In the genomic region with DNA sequence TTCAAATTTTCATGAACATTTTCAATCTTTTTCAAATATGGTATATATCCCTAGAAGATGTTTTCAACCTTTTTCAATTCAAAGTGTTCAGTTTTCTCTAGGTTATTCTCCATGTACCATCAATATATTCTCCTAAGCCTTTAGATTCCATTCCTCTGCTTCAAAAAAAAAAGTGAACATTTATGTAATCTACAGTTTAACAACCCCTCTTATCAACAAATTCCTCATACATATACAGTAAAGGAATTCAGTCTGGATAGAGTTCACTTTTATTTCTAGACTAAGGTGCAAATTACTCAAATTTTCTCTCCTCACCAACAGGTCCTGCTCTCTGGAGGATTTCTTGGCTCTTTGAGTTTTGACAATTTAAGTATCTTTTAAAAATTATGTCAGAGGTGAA, we compare ENCODE assay signal across 22 cellular contexts.
DNase-seq lines count a peak whose midpoint lies in the region; ATAC-seq, FAIRE-seq and TF ChIP-seq lines count a peak whose summit lies in the region.
"Had no signal": no experiment of that assay in that cellular context is flagged by ENCODE, and none has a peak within 500 bp of the region (broad histone marks: within the 10 kb centered on the region; RNA-seq: fewer than 3 reads in every experiment).

No MANE protein-coding gene starts in this region.

- no peak overlapping the region for H2BK120ac ChIP-seq in IMR-90 (ENCODE audit: low read depth, low read length)

- H3K27me3 Mint-ChIP-seq in CD14-positive monocyte (ENCODE audit: low read depth in 3 of 3), result peaks cover 0 to 3% (median 0%) of the 10 kb centered on the region in 3 donors

- H3K23ac ChIP-seq in IMR-90 (ENCODE audit: low read depth, low read length), result no peak overlapping the region

- H3K27ac ChIP-seq in IMR-90 (ENCODE audit: insufficient read depth, low read length) (no peak overlapping the region), smooth muscle cell (ENCODE audit: low read depth) (peak overlapping the region; percentile 13), thyroid gland (no peak overlapping the region), vagina (no peak overlapping the region)
- H3K27ac ChIP-seq: BLaER1 treated with 17β-estradiol and CSF1 and Interleukin-3, amounts not matched to agents 10 nM and 100 nM had no signal

- peak overlapping the region in 2 of 7 donors; percentile 2 to 16 for H3K27ac Mint-ChIP-seq in CD14-positive monocyte
- H3K27ac Mint-ChIP-seq: CD8-positive, alpha-beta T cell; GM23338 had no signal

- H4K8ac ChIP-seq in IMR-90 (ENCODE audit: low read depth in 2 of 2, low read length in 2 of 2), result no peak overlapping the region; a peak in 1 of 4 replicates

- in situ Hi-C loops in IMR-90 (cut with MboI; ENCODE audit: low sequenced_read_pairs), result no loop called here

- H3K79me1 ChIP-seq in IMR-90 (ENCODE audit: low read depth in 1 of 2, low read length in 2 of 2), result peaks cover 0 to 4% of the 10 kb centered on the region in 2 experiments; a peak in 1 of 4 replicates

- H2BK20ac ChIP-seq in IMR-90 (ENCODE audit: low read depth, low read length), result no peak overlapping the region

- H3K36me3 ChIP-seq in IMR-90 (ENCODE audit: control insufficient read depth, insufficient read depth, low read length) (no peaks in the 10 kb centered on the region), smooth muscle cell (ENCODE audit: low read depth) (no peaks in the 10 kb centered on the region), thyroid gland (no peaks in the 10 kb centered on the region), vagina (no peaks in the 10 kb centered on the region)
- H3K36me3 ChIP-seq: BE2C had no signal

- no peak for TF ChIP-seq CTCF in IMR-90 (conservative IDR thresholded peaks at IDR 0.05; ENCODE audit: low read depth, low read length)
- TF ChIP-seq CTCF in smooth muscle cell (IDR thresholded peaks at IDR 0.05; ENCODE audit: borderline replicate concordance, insufficient read depth, poor library complexity, severe bottlenecking), result no peak
- TF ChIP-seq CTCF in CD14-positive monocyte (IDR thresholded peaks at IDR 0.05), result no peak
- TF ChIP-seq CTCF in thyroid gland (IDR thresholded peaks at IDR 0.05), result no peak
- no peak for TF ChIP-seq CTCF in vagina (IDR thresholded peaks at IDR 0.05)

- peak; percentile 51 for FAIRE-seq in endometrium (lab: Jason Lieb, UNC)
- FAIRE-seq: A549, GM12891, GM18507 had no signal

- H3K79me2 ChIP-seq in smooth muscle cell (ENCODE audit: low read depth), result no peaks in the 10 kb centered on the region

- H3K9me3 ChIP-seq in IMR-90 (ENCODE audit: control insufficient read depth, insufficient read depth, low read length), result no peaks in the 10 kb centered on the region
- no peaks in the 10 kb centered on the region for H3K9me3 ChIP-seq in smooth muscle cell (replicated peaks; ENCODE audit: low read depth)
- no peaks in the 10 kb centered on the region for H3K9me3 ChIP-seq in thyroid gland
- H3K9me3 ChIP-seq in vagina, result no peaks in the 10 kb centered on the region
- H3K9me3 ChIP-seq: BE2C; BLaER1 treated with 17β-estradiol and CSF1 and Interleukin-3, amounts not matched to agents 10 nM and 100 nM had no signal

- no peak overlapping the region for H2AFZ ChIP-seq in IMR-90 (replicated peaks; ENCODE audit: low read length, poor library complexity)
- H2AFZ ChIP-seq in smooth muscle cell (ENCODE audit: low read depth), result no peak overlapping the region
- H2AFZ ChIP-seq: GM23338 had no signal

- H4K91ac ChIP-seq in IMR-90 (ENCODE audit: insufficient read depth, low read depth, low read length), result no peak overlapping the region

- H3K36me3 Mint-ChIP-seq in CD14-positive monocyte, result peaks cover 7 to 10% of the 10 kb centered on the region in 2 donors

- H3K27me3 ChIP-seq in IMR-90 (ENCODE audit: control insufficient read depth, insufficient read depth, low read length) (no peaks in the 10 kb centered on the region), smooth muscle cell (ENCODE audit: low read depth) (no peaks in the 10 kb centered on the region), thyroid gland (no peaks in the 10 kb centered on the region), vagina (no peaks in the 10 kb centered on the region)
- H3K27me3 ChIP-seq: BE2C; BLaER1 treated with 17β-estradiol and CSF1 and Interleukin-3, amounts not matched to agents 10 nM and 100 nM had no signal

- no peak overlapping the region for H3K56ac ChIP-seq in IMR-90 (ENCODE audit: extremely low read depth, insufficient read depth, low read length)

- H3K18ac ChIP-seq in IMR-90 (ENCODE audit: low read depth, low read length), result no peak overlapping the region

- no peak overlapping the region for H3K4me3 Mint-ChIP-seq in CD14-positive monocyte
- H3K4me3 Mint-ChIP-seq: CD8-positive, alpha-beta T cell; GM23338; H9 had no signal

- peaks cover 5% of the 10 kb centered on the region for H3K4me1 Mint-ChIP-seq in CD14-positive monocyte
- H3K4me1 Mint-ChIP-seq: GM23338 had no signal

- no peak overlapping the region for H2AK5ac ChIP-seq in IMR-90 (ENCODE audit: low read depth, low read length)

- peaks cover 5% of the 10 kb centered on the region; the same call in 1 of the 2 replicates for H3K4me1 ChIP-seq in IMR-90 (ENCODE audit: control insufficient read depth, insufficient read depth, low read length)
- no peaks in the 10 kb centered on the region for H3K4me1 ChIP-seq in smooth muscle cell (ENCODE audit: low read depth)
- H3K4me1 ChIP-seq in thyroid gland, result peaks cover 0 to 3% of the 10 kb centered on the region in 2 donors
- no peaks in the 10 kb centered on the region for H3K4me1 ChIP-seq in vagina
- H3K4me1 ChIP-seq: BE2C had no signal

- H3K9me3 Mint-ChIP-seq in CD14-positive monocyte, result peaks cover 0 to 3% (median 0%) of the 10 kb centered on the region in 7 donors
- H3K9me3 Mint-ChIP-seq: CD8-positive, alpha-beta T cell; GM23338; H9 had no signal

- H3K4me3 ChIP-seq in IMR-90 (ENCODE audit: insufficient read depth, low read depth, low read length) (no peak overlapping the region), smooth muscle cell (no peak overlapping the region), thyroid gland (replicated peaks in 1 of 3) (no peak overlapping the region), vagina (no peak overlapping the region)
- H3K4me3 ChIP-seq: A549; BLaER1 treated with 17β-estradiol and CSF1 and Interleukin-3, amounts not matched to agents 10 nM and 100 nM; GM23338 had no signal

- H3K4ac ChIP-seq in IMR-90 (ENCODE audit: low read depth, low read length), result no peak overlapping the region

- H4K20me1 ChIP-seq in IMR-90 (ENCODE audit: insufficient read depth, low read length) (no peaks in the 10 kb centered on the region), smooth muscle cell (ENCODE audit: low read depth) (no peaks in the 10 kb centered on the region)

- BruUV-seq in IMR-90 (replicated peaks; lab: Mats Ljungman, UMichigan), result no TSS peak

- DNase-seq in IMR-90, result peak; percentile 13
- peak; percentile 25 for DNase-seq in OCI-M1 (lab: John Stamatoyannopoulos, UW)
- DNase-seq in smooth muscle cell (lab: John Stamatoyannopoulos, UW; ENCODE audit: unreplicated experiment), result no peak
- DNase-seq in CD14-positive monocyte (ENCODE audit: low spot score), result no peak
- DNase-seq in thyroid gland, result no peak
- no peak for DNase-seq in vagina (ENCODE audit: extremely low spot score in 2 of 2)
- DNase-seq: 8988T; ACHN; AML-193; BE2C; CD8-positive, alpha-beta T cell; DMS53; DMS79 treated with DMSO at 0.1 percent for 48 hours; GF-D8; H9 had no signal

- H3K14ac ChIP-seq in IMR-90 (replicated peaks; ENCODE audit: low read depth, low read length), result no peak overlapping the region

- H4K5ac ChIP-seq in IMR-90 (ENCODE audit: low read depth, low read length), result no peak overlapping the region

- no peak overlapping the region for H2AK9ac ChIP-seq in IMR-90 (replicated peaks; ENCODE audit: low read depth, low read length, poor library complexity)

- TF ChIP-seq POLR2A in IMR-90 (IDR thresholded peaks at IDR 0.05; ENCODE audit: low read depth, low read length) (no peak), thyroid gland (IDR thresholded peaks at IDR 0.05) (no peak), vagina (IDR thresholded peaks at IDR 0.05) (no peak)

- peaks cover 8% of the 10 kb centered on the region for H3K9me1 ChIP-seq in IMR-90 (ENCODE audit: insufficient read depth, low read length)

- intact Hi-C loops in IMR-90 (cut with micrococcal nuclease), result no loop called here
- intact Hi-C loops in CD14-positive monocyte (cut with micrococcal nuclease), result no loop called here
- intact Hi-C loops in thyroid gland (cut with DNase I), result no loop called here
- intact Hi-C loops in vagina (cut with DNase I), result no loop called here

- no peaks in the 10 kb centered on the region for H3F3A ChIP-seq in smooth muscle cell (ENCODE audit: low read depth)

- CTCF ChIA-PET in IMR-90 (lab: Yijun Ruan, JAX), result no interaction called here

- TF ChIP-seq RAD21 in IMR-90 (IDR thresholded peaks at IDR 0.05; ENCODE audit: low read length), result no peak

- POLR2A ChIA-PET in IMR-90 (lab: Charles Lee; ENCODE audit: unreplicated experiment), result no interaction called here

- H2BK5ac ChIP-seq in IMR-90 (ENCODE audit: low read depth, low read length, poor library complexity, severe bottlenecking), result no peak overlapping the region

- H3K9ac ChIP-seq in IMR-90 (ENCODE audit: low read depth, low read length), result no peak overlapping the region
- no peak overlapping the region for H3K9ac ChIP-seq in smooth muscle cell (ENCODE audit: low read depth)
- H3K9ac ChIP-seq: BLaER1 treated with 17β-estradiol and CSF1 and Interleukin-3, amounts not matched to agents 10 nM and 100 nM had no signal

- dilution Hi-C loops in IMR-90 (cut with HindIII; ENCODE audit: low sequenced_read_pairs, unreplicated experiment), result no loop called here

- peak; percentile 51; the same call in 1 of the 2 replicates for ATAC-seq in IMR-90 (ENCODE audit: low read depth)
- ATAC-seq: A549; CD8-positive, alpha-beta T cell; GM23338; HCT116 had no signal

- H3K4me2 ChIP-seq in IMR-90 (ENCODE audit: low read depth, low read length) (no peak overlapping the region), smooth muscle cell (no peak overlapping the region)
- H3K4me2 ChIP-seq: A549, GM23338 had no signal

- no peak overlapping the region for H2BK15ac ChIP-seq in IMR-90 (ENCODE audit: low read depth, low read length)

TF ChIP-seq in IMR-90, 13 proteins besides CTCF, POLR2A, EP300 and RAD21 (continues in another document):
- no peak for TF ChIP-seq RCOR1 (IDR thresholded peaks at IDR 0.05; ENCODE audit: insufficient replicate concordance, low read length)
- no peak for TF ChIP-seq RFX5 (IDR thresholded peaks at IDR 0.05; ENCODE audit: low read depth, low read length)
- TF ChIP-seq ELK1 (IDR thresholded peaks at IDR 0.05; ENCODE audit: borderline replicate concordance, low read depth, low read length), result no peak
- no peak for TF ChIP-seq CEBPB (IDR thresholded peaks at IDR 0.05; ENCODE audit: low read depth, low read length)

Comparison
In these comparisons a context has a peak if more than half of its experiments do, and no peak if none do; other contexts are left out.
1. DNase-seq: peak in IMR-90 (single experiment) and OCI-M1 (single experiment); none in smooth muscle cell (single experiment), CD14-positive monocyte (single experiment), thyroid gland (0 of 2) and vagina (0 of 2).